ENCODE assay signal across 13 cellular contexts in the genomic region with DNA sequence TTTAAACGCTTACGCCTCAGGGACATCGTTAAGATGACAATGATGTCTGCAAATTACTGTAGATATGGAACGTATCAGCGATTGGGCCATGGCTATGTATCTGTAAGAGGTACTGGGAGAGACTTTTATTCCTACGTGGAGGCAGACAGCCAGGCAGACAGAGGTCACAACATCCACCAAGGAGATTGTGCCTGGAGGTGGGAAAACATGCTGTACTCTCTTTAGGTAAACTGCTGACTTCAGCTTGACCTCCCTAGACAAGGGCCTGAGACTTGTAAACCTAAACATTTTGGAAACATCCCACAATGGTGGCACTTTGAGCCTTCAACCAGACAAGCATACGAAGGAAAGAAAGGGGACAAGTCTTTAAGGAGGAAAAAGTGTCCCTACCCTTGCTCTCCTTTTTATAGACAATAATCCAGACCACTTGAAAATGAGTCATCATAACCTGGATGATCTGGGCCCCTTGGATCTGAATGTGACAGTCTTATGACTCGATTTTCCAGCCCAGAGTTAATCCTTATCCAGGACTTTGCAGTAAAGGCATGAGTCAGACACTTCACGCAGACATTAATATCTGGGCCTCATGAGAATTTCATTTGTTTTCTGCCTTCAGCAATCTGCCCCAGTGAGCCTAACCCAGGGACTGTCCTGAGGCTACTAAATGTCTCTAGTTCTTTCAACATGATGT. TPM values are rescaled to one million over a fixed set of nuclear protein-coding genes. Genes with fewer than 3 reads are reported as not detected.
DNase-seq lines count a peak whose midpoint lies in the region; ATAC-seq and TF ChIP-seq lines count a peak whose summit lies in the region.
"Had no signal": no experiment of that assay in that cellular context is flagged by ENCODE, and none has a peak within 500 bp of the region (broad histone marks: within the 10 kb centered on the region; RNA-seq: fewer than 3 reads in every experiment).

No MANE protein-coding gene starts in this region.

- H3K4me2 ChIP-seq in GM23248 (ENCODE audit: unreplicated experiment) (peak overlapping the region; percentile 3), fibroblast of lung (ENCODE audit: extremely low read depth, insufficient read depth, low read length) (no peak overlapping the region)

- H3K4me3 ChIP-seq in GM23248 (no peak overlapping the region), fibroblast of lung (replicated peaks in 1 of 4; ENCODE audit: control extremely low read depth in 1 of 4, insufficient read depth in 1 of 4, low read depth in 3 of 4, low read length in 4 of 4) (no peak overlapping the region), gastrocnemius medialis (no peak overlapping the region)

- peaks cover 11% of the 10 kb centered on the region for H3K4me1 ChIP-seq in GM23248 (ENCODE audit: insufficient read depth)
- H3K4me1 ChIP-seq in fibroblast of lung (ENCODE audit: control insufficient read depth, extremely low read depth, insufficient read depth, low read length) = peaks cover 2% of the 10 kb centered on the region
- no peaks in the 10 kb centered on the region for H3K4me1 ChIP-seq in gastrocnemius medialis

- WGBS in GM23248 (ENCODE audit: low coverage in 1 of 2, low lambda C conversion rate in 2 of 2, missing lambda C conversion rate in 2 of 2), 2 experiments = 69 to 72% methylated on average over 9 of the region's 9 CpGs

- H3K27me3 ChIP-seq in GM23248 (replicated peaks; ENCODE audit: insufficient read depth) (no peaks in the 10 kb centered on the region), fibroblast of lung (ENCODE audit: control insufficient read depth, insufficient read depth, low read length) (no peaks in the 10 kb centered on the region), gastrocnemius medialis (no peaks in the 10 kb centered on the region)
- H3K27me3 ChIP-seq: neutrophil had no signal

- H3K4me1 Mint-ChIP-seq in immature natural killer cell = no peaks in the 10 kb centered on the region

- peak; percentile 85 for DNase-seq in GM23248
- peak; percentile 88 for DNase-seq in SK-MEL-5 (ENCODE audit: low read depth, low spot score)
- peak; percentile 43 to 87 for DNase-seq in fibroblast of lung (ENCODE audit: low read depth in 2 of 2)
- no peak for DNase-seq in gastrocnemius medialis
- no peak for DNase-seq in immature natural killer cell
- DNase-seq in NCI-H187 treated with DMSO at 0.1 percent for 48 hours (lab: John Stamatoyannopoulos, UW) = no peak
- DNase-seq: hypothalamus, NCI-H2081, SHP77 treated with DMSO at 0.1 percent for 48 hours had no signal

- TF ChIP-seq POLR2A in gastrocnemius medialis (IDR thresholded peaks at IDR 0.05) = no peak

- ATAC-seq in gastrocnemius medialis (peak; percentile 36 to 72), GM21619 (IDR thresholded peaks at IDR 0.05; ENCODE audit: unreplicated experiment) (no peak), GM18519 (IDR thresholded peaks at IDR 0.05; ENCODE audit: low FRiP score, unreplicated experiment) (no peak)

- H3K9me3 ChIP-seq in GM23248 (ENCODE audit: low read depth) (no peaks in the 10 kb centered on the region), fibroblast of lung (ENCODE audit: control insufficient read depth, insufficient read depth, low read depth, low read length) (no peaks in the 10 kb centered on the region), gastrocnemius medialis (no peaks in the 10 kb centered on the region)
- H3K9me3 ChIP-seq: neutrophil had no signal

- in situ Hi-C loops in GM23248 (cut with MboI) = no loop called here
- in situ Hi-C loops in SK-MEL-5 (cut with HindIII; ENCODE audit: low pct_unique_long_range_greater_than_20kb, low sequenced_read_pairs) = no loop called here
- in situ Hi-C loops in gastrocnemius medialis (cut with MboI; ENCODE audit: low sequenced_read_pairs in 4 of 4) = no loop called here

- no peak overlapping the region for H2AFZ ChIP-seq in GM23248
- no peak overlapping the region for H2AFZ ChIP-seq in fibroblast of lung (ENCODE audit: low read length)

- no peak overlapping the region for H3K27ac Mint-ChIP-seq in immature natural killer cell

- H3K36me3 Mint-ChIP-seq in immature natural killer cell = peaks cover 0 to 5% (median 0%) of the 10 kb centered on the region in 3 donors

- peak overlapping the region; percentile 24; the same call in 1 of the 2 replicates for H3K9ac ChIP-seq in GM23248
- no peak overlapping the region for H3K9ac ChIP-seq in fibroblast of lung (ENCODE audit: insufficient read depth, low read length)

- H3K27ac ChIP-seq in GM23248 = peak overlapping the region; percentile 69
- no peak overlapping the region for H3K27ac ChIP-seq in fibroblast of lung (ENCODE audit: insufficient read depth, low read length)
- no peak overlapping the region for H3K27ac ChIP-seq in gastrocnemius medialis
- H3K27ac ChIP-seq: neutrophil had no signal

- no peaks in the 10 kb centered on the region for H3K9me2 ChIP-seq in GM23248 (ENCODE audit: insufficient read depth)

- H3K36me3 ChIP-seq in GM23248 (ENCODE audit: low read depth) = peaks cover 63% of the 10 kb centered on the region
- peaks cover 2% of the 10 kb centered on the region for H3K36me3 ChIP-seq in fibroblast of lung (ENCODE audit: control insufficient read depth, insufficient read depth, low read length)
- peaks cover 0 to 48% of the 10 kb centered on the region in 2 donors for H3K36me3 ChIP-seq in gastrocnemius medialis
- H3K36me3 ChIP-seq: neutrophil had no signal

- H3K27me3 Mint-ChIP-seq in immature natural killer cell (ENCODE audit: low read depth in 3 of 3) = peaks cover 0 to 2% (median 0%) of the 10 kb centered on the region in 3 donors

- H3K4me3 Mint-ChIP-seq in immature natural killer cell = no peak overlapping the region

- no peaks in the 10 kb centered on the region for H3K9me3 Mint-ChIP-seq in immature natural killer cell

- 0 out of 2 replicates have a peak, but pooled peaks cover 4% of the 10 kb centered on the region for H3K79me2 ChIP-seq in GM23248 (ENCODE audit: insufficient read depth)
- no peaks in the 10 kb centered on the region for H3K79me2 ChIP-seq in fibroblast of lung (ENCODE audit: control insufficient read depth, insufficient read depth, low read length)

- peaks cover 31% of the 10 kb centered on the region for H3F3A ChIP-seq in GM23248 (ENCODE audit: insufficient read depth)

- H4K20me1 ChIP-seq in GM23248 (ENCODE audit: insufficient read depth) = no peaks in the 10 kb centered on the region
- no peaks in the 10 kb centered on the region for H4K20me1 ChIP-seq in fibroblast of lung (ENCODE audit: control insufficient read depth, extremely low read depth, insufficient read depth, low read length)

- TF ChIP-seq CTCF in fibroblast of lung (conservative IDR thresholded peaks at IDR 0.05 in 1 of 2, IDR thresholded peaks at IDR 0.05 in 1 of 2; ENCODE audit: low read depth in 1 of 2, low read length in 2 of 2) (no peak), gastrocnemius medialis (IDR thresholded peaks at IDR 0.05 in 4 of 5, conservative IDR thresholded peaks at IDR 0.05 in 1 of 5) (no peak)

- intact Hi-C loops in gastrocnemius medialis (cut with DNase I; ENCODE audit: low total_unique reads) = no loop called here

RNA-seq across cellular contexts. Expression of gene LDHAL6B, which starts 6.7 kb away (rescaled TPM):
- not detected in 2 replicates for total RNA-seq in GM23248 (2014; rRNA removed; shearing (Covaris generic))
- polyA plus RNA-seq in GM23248 (2016; fragmentation: Nextera tagmentation; extraction: Ambion mirVana) (0.10 and 0.25 TPM in 2 replicates), fibroblast of lung (not detected in 2 replicates), immature natural killer cell (not detected)
- not detected in 2 replicates for total RNA-seq in SK-MEL-5 (2014; rRNA removed; shearing (Covaris generic))
- polyA plus RNA-seq in SK-MEL-5 (2015; cell fraction: cytosol; rRNA removed) = not detected in 2 replicates
- polyA plus RNA-seq in SK-MEL-5 (2015; cell fraction: nucleus; rRNA removed) = not detected in 2 replicates
- total RNA-seq in fibroblast of lung (not detected in 2 replicates), gastrocnemius medialis (not detected)
- polyA plus RNA-seq in fibroblast of lung (2012) = 0.12 TPM in 1 of 2 replicates, not detected in the other
- polyA minus RNA-seq in fibroblast of lung (ENCODE audit: low replicate concordance) = 0.98 TPM in 1 of 2 replicates, not detected in the other
- total RNA-seq: ureter had no signal

Comparison
In these comparisons a context has a peak if more than half of its experiments do, and no peak if none do; other contexts are left out.
1. DNase-seq: peak in GM23248 (single experiment), SK-MEL-5 (single experiment) and fibroblast of lung (2 of 2); none in gastrocnemius medialis (0 of 2), immature natural killer cell (0 of 3) and NCI-H187 treated with DMSO at 0.1 percent for 48 hours (single experiment).
2. ATAC-seq: peak in gastrocnemius medialis (2 of 2); none in GM21619 (single experiment) and GM18519 (single experiment).